ENCODE assay signal across 8 cellular contexts in genomic region chr12:2395352-2395977, GRCh38.
DNase-seq lines count a peak whose midpoint lies in the region; ATAC-seq and TF ChIP-seq lines count a peak whose summit lies in the region.

No MANE protein-coding gene starts in this region.

- DNase-seq in NCI-H526 (lab: John Stamatoyannopoulos, UW) (peak; percentile 20 to 58), NCI-H526 treated with DMSO at 0.1 percent for 48 hours (lab: John Stamatoyannopoulos, UW) (no peak), NAMALWA (ENCODE audit: low spot score) (peak; percentile 65), germinal center (ENCODE audit: low spot score) (peak; percentile 50), renal cortical epithelial cell (ENCODE audit: low read depth) (peak; percentile 12), lower leg skin (ENCODE audit: low spot score in 2 of 2) (no peak)
- DNase-seq in activated CD8-positive, alpha-beta memory T cell treated with anti-CD3 and anti-CD28 coated beads, Interleukin-2, amount 50 U/mL, for 48 hours, result peak; percentile 68

- 66 to 74% methylated on average over 8 of the region's 8 CpGs for WGBS in lower leg skin, 2 donors

- no peak overlapping the region for H3K4me3 ChIP-seq in lower leg skin (ENCODE audit: low read depth, poor library complexity, severe bottlenecking)

- TF ChIP-seq CTCF in lower leg skin (IDR thresholded peaks at IDR 0.05), result no peak

- intact Hi-C loops in lower leg skin (cut with DNase I; ENCODE audit: low total_unique reads), result no loop called here

- ATAC-seq in GM19324 (IDR thresholded peaks at IDR 0.05; ENCODE audit: low FRiP score, unreplicated experiment), result no peak

- no peak for TF ChIP-seq POLR2A in lower leg skin (IDR thresholded peaks at IDR 0.05)

Comparison
In these comparisons a context has a peak if more than half of its experiments do, and no peak if none do; other contexts are left out.
1. DNase-seq: peak in NCI-H526 (2 of 2), NAMALWA (single experiment), activated CD8-positive, alpha-beta memory T cell treated with anti-CD3 and anti-CD28 coated beads, Interleukin-2, amount 50 U/mL, for 48 hours (single experiment), germinal center (single experiment) and renal cortical epithelial cell (single experiment); none in NCI-H526 treated with DMSO at 0.1 percent for 48 hours (single experiment) and lower leg skin (0 of 2).